In the genomic region with DNA sequence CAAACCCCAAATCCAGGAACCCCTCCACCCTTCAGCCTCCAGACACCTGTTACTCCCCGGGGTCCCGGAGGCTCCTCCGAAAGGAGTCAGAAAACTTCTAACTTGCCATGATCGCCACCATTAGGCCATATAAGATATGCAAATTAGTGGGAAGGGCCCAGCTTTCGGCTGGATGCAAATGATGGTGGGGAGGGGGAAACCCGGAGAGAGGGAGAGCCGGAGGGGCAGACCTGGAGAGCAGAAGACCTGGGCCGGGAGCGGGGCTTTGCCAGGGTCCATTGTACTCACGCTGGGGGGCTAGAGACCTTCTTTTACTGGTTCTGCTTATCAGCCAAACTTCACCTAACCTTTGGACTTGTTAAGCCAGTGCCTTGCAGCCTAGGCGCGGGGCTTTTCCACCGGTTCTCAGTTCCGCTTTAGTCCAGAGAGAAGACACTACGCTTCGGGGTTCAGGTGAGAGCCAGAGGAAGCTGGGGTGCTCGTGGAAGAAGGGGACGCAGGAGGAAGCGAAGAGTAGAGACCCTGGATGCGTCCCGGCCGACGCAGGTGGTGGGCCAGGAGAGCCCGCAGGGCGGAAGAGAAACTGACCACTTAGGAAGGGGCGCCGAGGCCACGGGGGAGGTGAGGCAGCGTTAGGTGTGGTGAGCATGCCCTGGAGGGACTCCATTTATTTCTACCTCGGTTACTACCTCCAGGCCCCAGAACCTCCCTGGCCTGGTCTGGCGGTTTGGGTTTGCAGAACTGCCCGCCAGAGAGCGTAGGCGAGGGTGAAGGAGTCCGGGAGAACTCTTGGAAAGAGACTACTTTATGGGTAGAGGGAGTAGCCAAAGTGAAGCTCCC, we compare ENCODE assay signal across 8 cellular contexts. TPM values are rescaled to one million over a fixed set of nuclear protein-coding genes. Genes with fewer than 3 reads are reported as not detected.
A peak's percentile ranks its signal among the peaks of the same experiment; 100 is the strongest.
DNase-seq lines count a peak whose midpoint lies in the region; ATAC-seq and TF ChIP-seq lines count a peak whose summit lies in the region.

A gene with protein sequence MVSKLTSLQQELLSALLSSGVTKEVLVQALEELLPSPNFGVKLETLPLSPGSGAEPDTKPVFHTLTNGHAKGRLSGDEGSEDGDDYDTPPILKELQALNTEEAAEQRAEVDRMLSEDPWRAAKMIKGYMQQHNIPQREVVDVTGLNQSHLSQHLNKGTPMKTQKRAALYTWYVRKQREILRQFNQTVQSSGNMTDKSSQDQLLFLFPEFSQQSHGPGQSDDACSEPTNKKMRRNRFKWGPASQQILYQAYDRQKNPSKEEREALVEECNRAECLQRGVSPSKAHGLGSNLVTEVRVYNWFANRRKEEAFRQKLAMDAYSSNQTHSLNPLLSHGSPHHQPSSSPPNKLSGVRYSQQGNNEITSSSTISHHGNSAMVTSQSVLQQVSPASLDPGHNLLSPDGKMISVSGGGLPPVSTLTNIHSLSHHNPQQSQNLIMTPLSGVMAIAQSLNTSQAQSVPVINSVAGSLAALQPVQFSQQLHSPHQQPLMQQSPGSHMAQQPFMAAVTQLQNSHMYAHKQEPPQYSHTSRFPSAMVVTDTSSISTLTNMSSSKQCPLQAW (minus strand): TSS at position 99 of the 840 bp plus-strand sequence. CDS start 175 bp downstream, outside the sequence.

- no peak within 1 kb of the TSS for H3K9ac ChIP-seq in HUES48 (ENCODE audit: low read depth, low read length)

- H3K4me1 ChIP-seq in HUES48 (ENCODE audit: control insufficient read depth, insufficient read depth, low read length) (peaks cover 24% of the 10 kb centered on the region), tibial nerve (peaks cover 0 to 43% (median 25%) of the 10 kb centered on the region in 4 donors)

- H3K36me3 ChIP-seq in HUES48 (ENCODE audit: control insufficient read depth, insufficient read depth, low read length) (no peaks in the 10 kb centered on the region), tibial nerve (no peaks in the 10 kb centered on the region)

- TF ChIP-seq CTCF in natural killer cell (IDR thresholded peaks at IDR 0.05) (no peak), tibial nerve (IDR thresholded peaks at IDR 0.05) (no peak)

- no peak for DNase-seq in natural killer cell treated with Interleukin-12 subunit alpha and Interleukin-12 subunit beta and Interleukin-15 and Interleukin-18, amount 100 ng/mL, for 72 hours (ENCODE audit: low spot score)
- DNase-seq in natural killer cell (no peak), glomerular visceral epithelial cell (ENCODE audit: extremely low spot score) (peak; percentile 88), tibial nerve (ENCODE audit: low spot score in 2 of 2) (no peak), NCI-H1930 (lab: John Stamatoyannopoulos, UW) (no peak), NCI-H748 treated with DMSO at 0.1 percent for 48 hours (lab: John Stamatoyannopoulos, UW) (no peak)
- peak; percentile 80 for DNase-seq in stimulated activated naive B cell treated with anti-CD40 and anti-IgM and Interleukin-4, amounts not matched to agents 10 μg/mL and 1 μg/mL and 100 μg/mL, for 72 hours

- H3K4me1 Mint-ChIP-seq in natural killer cell treated with Interleukin-12 subunit alpha and Interleukin-12 subunit beta and Interleukin-15 and Interleukin-18, amount 100 ng/mL, for 72 hours (ENCODE audit: low read depth in 2 of 2): peaks cover 4 to 12% of the 10 kb centered on the region in 2 donors
- H3K4me1 Mint-ChIP-seq in natural killer cell: peaks cover 6 to 20% of the 10 kb centered on the region in 2 donors
- H3K4me1 Mint-ChIP-seq in stimulated activated naive B cell treated with anti-CD40 and anti-IgM and Interleukin-4, amounts not matched to agents 10 μg/mL and 1 μg/mL and 100 μg/mL, for 72 hours: peaks cover 26 to 63% of the 10 kb centered on the region in 2 donors

- peak; percentile 14 to 63 for ATAC-seq in natural killer cell treated with Interleukin-12 subunit alpha and Interleukin-12 subunit beta and Interleukin-15 and Interleukin-18, amount 100 ng/mL, for 72 hours
- no peak for ATAC-seq in natural killer cell
- peak; percentile 83 for ATAC-seq in stimulated activated naive B cell treated with anti-CD40 and anti-IgM and Interleukin-4, amounts not matched to agents 10 μg/mL and 1 μg/mL and 100 μg/mL, for 72 hours (replicated peaks)

- no peaks in the 10 kb centered on the region for H3K36me3 Mint-ChIP-seq in natural killer cell treated with Interleukin-12 subunit alpha and Interleukin-12 subunit beta and Interleukin-15 and Interleukin-18, amount 100 ng/mL, for 72 hours
- H3K36me3 Mint-ChIP-seq in natural killer cell: no peaks in the 10 kb centered on the region
- peaks cover 18 to 27% of the 10 kb centered on the region in 2 donors for H3K36me3 Mint-ChIP-seq in stimulated activated naive B cell treated with anti-CD40 and anti-IgM and Interleukin-4, amounts not matched to agents 10 μg/mL and 1 μg/mL and 100 μg/mL, for 72 hours

- H3K4me3 Mint-ChIP-seq in natural killer cell treated with Interleukin-12 subunit alpha and Interleukin-12 subunit beta and Interleukin-15 and Interleukin-18, amount 100 ng/mL, for 72 hours: peak within 1 kb of the TSS; percentile 30
- no peak within 1 kb of the TSS for H3K4me3 Mint-ChIP-seq in natural killer cell
- H3K4me3 Mint-ChIP-seq in stimulated activated naive B cell treated with anti-CD40 and anti-IgM and Interleukin-4, amounts not matched to agents 10 μg/mL and 1 μg/mL and 100 μg/mL, for 72 hours: peak within 1 kb of the TSS; percentile 85 to 98

- H3K9me3 Mint-ChIP-seq in natural killer cell treated with Interleukin-12 subunit alpha and Interleukin-12 subunit beta and Interleukin-15 and Interleukin-18, amount 100 ng/mL, for 72 hours: no peaks in the 10 kb centered on the region
- H3K9me3 Mint-ChIP-seq in natural killer cell: no peaks in the 10 kb centered on the region
- no peaks in the 10 kb centered on the region for H3K9me3 Mint-ChIP-seq in stimulated activated naive B cell treated with anti-CD40 and anti-IgM and Interleukin-4, amounts not matched to agents 10 μg/mL and 1 μg/mL and 100 μg/mL, for 72 hours

- peak within 1 kb of the TSS; percentile 68 for H3K4me3 ChIP-seq in HUES48 (ENCODE audit: low read depth, low read length)
- peak within 1 kb of the TSS in 2 of 4 donors; percentile 35 to 41 for H3K4me3 ChIP-seq in tibial nerve

- WGBS in tibial nerve, 2 donors: 4 to 6% methylated on average over 33 to 35 of the region's 35 CpGs

- TF ChIP-seq POLR2A in tibial nerve (IDR thresholded peaks at IDR 0.05): no peak

- intact Hi-C loops in natural killer cell (cut with micrococcal nuclease): no loop called here

- no peak within 1 kb of the TSS for H3K27ac Mint-ChIP-seq in natural killer cell treated with Interleukin-12 subunit alpha and Interleukin-12 subunit beta and Interleukin-15 and Interleukin-18, amount 100 ng/mL, for 72 hours
- H3K27ac Mint-ChIP-seq in natural killer cell: no peak within 1 kb of the TSS
- H3K27ac Mint-ChIP-seq in stimulated activated naive B cell treated with anti-CD40 and anti-IgM and Interleukin-4, amounts not matched to agents 10 μg/mL and 1 μg/mL and 100 μg/mL, for 72 hours: peak within 1 kb of the TSS; percentile 99

- H3K27me3 ChIP-seq in HUES48 (ENCODE audit: control insufficient read depth, insufficient read depth, low read length): peaks cover 91% of the 10 kb centered on the region
- peaks cover 0 to 92% of the 10 kb centered on the region in 2 donors for H3K27me3 ChIP-seq in tibial nerve

- H3K9me3 ChIP-seq in HUES48 (ENCODE audit: control insufficient read depth, insufficient read depth, low read length): no peaks in the 10 kb centered on the region
- H3K9me3 ChIP-seq in tibial nerve: no peaks in the 10 kb centered on the region

- H3K27ac ChIP-seq in HUES48 (ENCODE audit: low read depth, low read length) (peak within 1 kb of the TSS; percentile 51), tibial nerve (peak within 1 kb of the TSS in 1 of 4 donors; percentile 51)

- H3K27me3 Mint-ChIP-seq in natural killer cell treated with Interleukin-12 subunit alpha and Interleukin-12 subunit beta and Interleukin-15 and Interleukin-18, amount 100 ng/mL, for 72 hours: peaks cover 42 to 65% of the 10 kb centered on the region in 2 donors
- peaks cover 47 to 68% of the 10 kb centered on the region in 2 donors for H3K27me3 Mint-ChIP-seq in natural killer cell (ENCODE audit: low read depth in 2 of 2)
- H3K27me3 Mint-ChIP-seq in stimulated activated naive B cell treated with anti-CD40 and anti-IgM and Interleukin-4, amounts not matched to agents 10 μg/mL and 1 μg/mL and 100 μg/mL, for 72 hours: peaks cover 36 to 41% of the 10 kb centered on the region in 2 donors

- TF ChIP-seq EP300 in tibial nerve (IDR thresholded peaks at IDR 0.05): no peak

RNA-seq across cellular contexts. Expression of the gene that starts here (rescaled TPM):
- under 1 TPM in 1 of 2 donors, not detected in 1; 0.19 TPM for total RNA-seq in natural killer cell treated with Interleukin-12 subunit alpha and Interleukin-12 subunit beta and Interleukin-15 and Interleukin-18, amount 100 ng/mL, for 72 hours
- total RNA-seq in natural killer cell (not detected), tibial nerve (not detected)

Comparison
In these comparisons a context has a peak if more than half of its experiments do, and no peak if none do; other contexts are left out.
1. Peak in ATAC-seq in natural killer cell treated with Interleukin-12 subunit alpha and Interleukin-12 subunit beta and Interleukin-15 and Interleukin-18, amount 100 ng/mL, for 72 hours; RNA of the gene not detected or under 1 TPM.
2. ATAC-seq: peak in stimulated activated naive B cell treated with anti-CD40 and anti-IgM and Interleukin-4, amounts not matched to agents 10 μg/mL and 1 μg/mL and 100 μg/mL, for 72 hours (2 of 2); none in natural killer cell (0 of 3).
3. DNase-seq: peak in glomerular visceral epithelial cell (single experiment) and stimulated activated naive B cell treated with anti-CD40 and anti-IgM and Interleukin-4, amounts not matched to agents 10 μg/mL and 1 μg/mL and 100 μg/mL, for 72 hours (single experiment); none in natural killer cell treated with Interleukin-12 subunit alpha and Interleukin-12 subunit beta and Interleukin-15 and Interleukin-18, amount 100 ng/mL, for 72 hours (single experiment), natural killer cell (single experiment), tibial nerve (0 of 2), NCI-H1930 (0 of 2) and NCI-H748 treated with DMSO at 0.1 percent for 48 hours (single experiment).